Comparison of ENCODE assay signal across 27 cellular contexts in the genomic region with DNA sequence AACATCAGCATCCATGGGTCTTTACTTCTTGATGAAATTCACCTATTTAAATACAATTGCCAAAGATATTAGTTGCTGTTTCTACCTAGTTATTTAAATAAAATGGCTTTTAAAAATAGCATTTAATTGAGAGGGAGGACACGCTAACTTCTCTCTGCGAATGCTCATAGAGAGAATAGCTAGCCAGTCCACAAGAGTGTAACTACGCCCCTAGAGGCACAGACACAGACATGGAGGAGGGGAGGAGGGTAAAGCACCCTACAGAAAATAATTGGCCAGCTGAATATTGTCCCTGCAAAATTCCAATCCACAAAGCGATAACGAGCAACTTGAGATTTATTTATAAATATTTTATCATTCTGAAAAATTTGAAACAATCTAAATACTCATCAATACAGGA.
DNase-seq lines count a peak whose midpoint lies in the region; ATAC-seq, FAIRE-seq and TF ChIP-seq lines count a peak whose summit lies in the region.
"Had no signal": no experiment of that assay in that cellular context is flagged by ENCODE, and none has a peak within 500 bp of the region (broad histone marks: within the 10 kb centered on the region; RNA-seq: fewer than 3 reads in every experiment).

No MANE protein-coding gene starts in this region.

- H3K4me2 ChIP-seq in HepG2 (ENCODE audit: low read depth, low read length): no peak overlapping the region
- no peak overlapping the region for H3K4me2 ChIP-seq in Loucy (ENCODE audit: low read depth, low read length, poor library complexity, severe bottlenecking)
- no peak overlapping the region for H3K4me2 ChIP-seq in GM12878 (ENCODE audit: control insufficient read depth, insufficient read depth)
- no peak overlapping the region for H3K4me2 ChIP-seq in mammary epithelial cell (ENCODE audit: insufficient read depth, low read depth, low read length)
- H3K4me2 ChIP-seq: A549 had no signal

- intact Hi-C loops in HepG2 (cut with micrococcal nuclease; ENCODE audit: unreplicated experiment): no loop called here
- intact Hi-C loops in right lobe of liver (cut with DNase I): no loop called here
- intact Hi-C loops in GM12878 (cut with micrococcal nuclease; ENCODE audit: unreplicated experiment): no loop called here
- intact Hi-C loops in mammary epithelial cell (cut with micrococcal nuclease): no loop called here

- TF ChIP-seq EP300 in HepG2 (IDR thresholded peaks at IDR 0.05; ENCODE audit: low read depth in 2 of 2, low read length in 2 of 2) (no peak), HepG2 (CRISPR knock-in tag; IDR thresholded peaks at IDR 0.05; ENCODE audit: borderline replicate concordance) (no peak), GM12878 (IDR thresholded peaks at IDR 0.05; ENCODE audit: borderline replicate concordance in 1 of 2, control insufficient read depth in 1 of 2, low read depth in 2 of 2, low read length in 2 of 2) (no peak)

- CTCF ChIA-PET in HepG2 (lab: Yijun Ruan, JAX; ENCODE audit: low intra/inter-chr PET ratio, low total read pairs) (no interaction called here), GM12878 (lab: Yijun Ruan, JAX) (interaction anchor here (2.8 kb wide), 1 partner anchor 16 kb away, joined by 15 read pairs; no protein-coding TSS in a partner anchor), mammary epithelial cell (lab: Charles Lee; ENCODE audit: low non-redundant PET) (no interaction called here)

- H3K9me3 Mint-ChIP-seq in type B pancreatic cell: peaks cover 6% of the 10 kb centered on the region
- H3K9me3 Mint-ChIP-seq in activated T-helper 17 cell treated with anti-CD3 and anti-CD28 coated beads, Interleukin-2, amount 50 U/mL, for 72 hours: no peaks in the 10 kb centered on the region
- H3K9me3 Mint-ChIP-seq: activated CD4-positive, alpha-beta memory T cell treated with anti-CD3 and anti-CD28 coated beads for 36 hours; effector memory CD8-positive, alpha-beta T cell had no signal

- peaks cover 3% of the 10 kb centered on the region for H3K27me3 Mint-ChIP-seq in type B pancreatic cell
- H3K27me3 Mint-ChIP-seq in activated T-helper 17 cell treated with anti-CD3 and anti-CD28 coated beads, Interleukin-2, amount 50 U/mL, for 72 hours: peaks cover 20% of the 10 kb centered on the region
- H3K27me3 Mint-ChIP-seq: activated CD4-positive, alpha-beta memory T cell treated with anti-CD3 and anti-CD28 coated beads for 36 hours had no signal

- no peak for TF ChIP-seq RAD21 in HepG2 (CRISPR knock-in tag; IDR thresholded peaks at IDR 0.05)
- TF ChIP-seq RAD21 in GM12878 (IDR thresholded peaks at IDR 0.05; ENCODE audit: insufficient read depth, low read depth, low read length): no peak

- H3K36me3 Mint-ChIP-seq in type B pancreatic cell: no peaks in the 10 kb centered on the region
- H3K36me3 Mint-ChIP-seq in activated T-helper 17 cell treated with anti-CD3 and anti-CD28 coated beads, Interleukin-2, amount 50 U/mL, for 72 hours (ENCODE audit: low read depth): no peaks in the 10 kb centered on the region
- H3K36me3 Mint-ChIP-seq: activated CD4-positive, alpha-beta memory T cell treated with anti-CD3 and anti-CD28 coated beads for 36 hours had no signal

- H3K4me3 ChIP-seq in HepG2 (replicated peaks in 1 of 3; ENCODE audit: insufficient read depth in 1 of 3, low read depth in 2 of 3, low read length in 3 of 3): no peak overlapping the region
- H3K4me3 ChIP-seq in right lobe of liver: no peak overlapping the region
- no peak overlapping the region for H3K4me3 ChIP-seq in Loucy (ENCODE audit: low read length, poor library complexity, severe bottlenecking)
- no peak overlapping the region for H3K4me3 ChIP-seq in GM12878
- H3K4me3 ChIP-seq in mammary epithelial cell (replicated peaks in 1 of 3; ENCODE audit: insufficient read depth in 1 of 3, low read depth in 2 of 3, low read length in 3 of 3): no peak overlapping the region
- H3K4me3 ChIP-seq: A549, colonic mucosa, esophagus squamous epithelium, gastroesophageal sphincter, mucosa of descending colon, Peyer's patch, SJCRH30 had no signal

- ATAC-seq in HepG2 (peak; percentile 94), right lobe of liver (no peak), GM12878 (peak; percentile 45; the same call in 2 of the 3 replicates), GM19455 (IDR thresholded peaks at IDR 0.05; ENCODE audit: unreplicated experiment) (no peak)
- no peak for ATAC-seq in activated T-helper 17 cell treated with anti-CD3 and anti-CD28 coated beads, Interleukin-2, amount 50 U/mL, for 72 hours (replicated peaks)
- ATAC-seq: effector memory CD8-positive, alpha-beta T cell; gastroesophageal sphincter; mucosa of descending colon had no signal

- H3F3A ChIP-seq in Loucy (ENCODE audit: low read depth): no peaks in the 10 kb centered on the region

- TF ChIP-seq CTCF in HepG2 (CRISPR knock-in tag; IDR thresholded peaks at IDR 0.05): no peak
- no peak for TF ChIP-seq CTCF in right lobe of liver (IDR thresholded peaks at IDR 0.05)
- peak; percentile 21; the same call in 1 of the 2 replicates for TF ChIP-seq CTCF in Loucy (conservative IDR thresholded peaks at IDR 0.05; ENCODE audit: low read length)
- TF ChIP-seq CTCF in GM12878 (IDR thresholded peaks at IDR 0.05 in 2 of 3, conservative IDR thresholded peaks at IDR 0.05 in 1 of 3; ENCODE audit: control insufficient read depth in 2 of 3, extremely low read depth in 1 of 3, insufficient read depth in 1 of 3, low read depth in 3 of 3, low read length in 3 of 3): peak in 2 of 3 experiments; percentile 26 to 31; a peak in 2 of 6 replicates
- TF ChIP-seq CTCF in type B pancreatic cell (conservative IDR thresholded peaks at IDR 0.05): peak; percentile 34
- TF ChIP-seq CTCF in mammary epithelial cell (conservative IDR thresholded peaks at IDR 0.05 in 1 of 2, IDR thresholded peaks at IDR 0.05 in 1 of 2; ENCODE audit: extremely low read depth in 1 of 2, insufficient read depth in 1 of 2, low read depth in 1 of 2, low read length in 2 of 2): no peak

- H3K9ac ChIP-seq in HepG2 (ENCODE audit: insufficient read depth, low read depth, low read length) (no peak overlapping the region), Loucy (ENCODE audit: low read depth, low read length, poor library complexity, severe bottlenecking) (no peak overlapping the region), GM12878 (ENCODE audit: control insufficient read depth, insufficient read depth, low read length) (no peak overlapping the region), mammary epithelial cell (ENCODE audit: insufficient read depth, low read length) (no peak overlapping the region)

- H3K27me3 ChIP-seq in HepG2 (ENCODE audit: control insufficient read depth in 1 of 2, insufficient read depth in 2 of 2, low read length in 2 of 2) (peaks cover 5 to 64% of the 10 kb centered on the region in 2 experiments; a peak in 4 of 5 replicates), right lobe of liver (no peaks in the 10 kb centered on the region), Loucy (ENCODE audit: insufficient read depth, low read length, poor library complexity, severe bottlenecking) (no peaks in the 10 kb centered on the region), GM12878 (replicated peaks in 1 of 2; ENCODE audit: control insufficient read depth in 2 of 2, insufficient read depth in 2 of 2, low read length in 1 of 2) (no peaks in the 10 kb centered on the region; a peak in 2 of 4 replicates), mammary epithelial cell (ENCODE audit: insufficient read depth, low read length) (no peaks in the 10 kb centered on the region)
- H3K27me3 ChIP-seq: colonic mucosa, Peyer's patch had no signal

- BruUV-seq in HepG2 (replicated peaks; lab: Mats Ljungman, UMichigan) (no TSS peak), GM12878 (replicated peaks; lab: Mats Ljungman, UMichigan) (no TSS peak), mammary epithelial cell (replicated peaks; lab: Mats Ljungman, UMichigan) (no TSS peak)

- RAD21 ChIA-PET in GM12878 (lab: Charles Lee; ENCODE audit: unreplicated experiment): no interaction called here

- DNase-seq in HepG2 (ENCODE audit: low spot score): no peak
- no peak for DNase-seq in right lobe of liver
- no peak for DNase-seq in GM12878 (ENCODE audit: low read depth, low spot score)
- no peak for DNase-seq in type B pancreatic cell (ENCODE audit: extremely low spot score, unreplicated experiment)
- no peak for DNase-seq in mammary epithelial cell
- DNase-seq: activated CD4-positive, alpha-beta memory T cell treated with anti-CD3 and anti-CD28 coated beads for 36 hours; activated gamma-delta T cell treated with Interleukin-2 at 50 U/mL for 16 hours; C1 segment of cervical spinal cord; colonic mucosa; effector memory CD8-positive, alpha-beta T cell; esophagus squamous epithelium; mucosa of descending colon; NCI-H1694; NCI-H774; Peyer's patch; SJCRH30 had no signal

- no peaks in the 10 kb centered on the region for H3K4me1 ChIP-seq in HepG2 (ENCODE audit: insufficient read depth, low read length)
- H3K4me1 ChIP-seq in right lobe of liver: no peaks in the 10 kb centered on the region
- H3K4me1 ChIP-seq in Loucy (ENCODE audit: insufficient read depth, low read length, poor library complexity, severe bottlenecking): no peaks in the 10 kb centered on the region
- no peaks in the 10 kb centered on the region for H3K4me1 ChIP-seq in GM12878 (ENCODE audit: control insufficient read depth, insufficient read depth, low read length)
- H3K4me1 ChIP-seq in mammary epithelial cell (ENCODE audit: insufficient read depth, low read length): no peaks in the 10 kb centered on the region
- H3K4me1 ChIP-seq: A549, colonic mucosa, esophagus squamous epithelium, gastroesophageal sphincter, Peyer's patch, SJCRH30 had no signal

- H3K36me3 ChIP-seq in HepG2 (replicated peaks in 1 of 2; ENCODE audit: control insufficient read depth in 1 of 2, insufficient read depth in 2 of 2, low read length in 2 of 2) (no peaks in the 10 kb centered on the region), right lobe of liver (no peaks in the 10 kb centered on the region), Loucy (ENCODE audit: insufficient read depth, low read length) (no peaks in the 10 kb centered on the region), GM12878 (ENCODE audit: control insufficient read depth in 2 of 2, insufficient read depth in 2 of 2, low read length in 1 of 2) (no peaks in the 10 kb centered on the region), mammary epithelial cell (ENCODE audit: insufficient read depth, low read length) (no peaks in the 10 kb centered on the region)
- H3K36me3 ChIP-seq: colonic mucosa, esophagus squamous epithelium, gastroesophageal sphincter, Peyer's patch, SJCRH30 had no signal

- H3K4me3 Mint-ChIP-seq in type B pancreatic cell: no peak overlapping the region
- H3K4me3 Mint-ChIP-seq in activated T-helper 17 cell treated with anti-CD3 and anti-CD28 coated beads, Interleukin-2, amount 50 U/mL, for 72 hours: no peak overlapping the region
- H3K4me3 Mint-ChIP-seq: activated CD4-positive, alpha-beta memory T cell treated with anti-CD3 and anti-CD28 coated beads for 36 hours; effector memory CD8-positive, alpha-beta T cell; neural crest cell had no signal

- H3K27ac Mint-ChIP-seq in type B pancreatic cell: no peak overlapping the region
- H3K27ac Mint-ChIP-seq in activated T-helper 17 cell treated with anti-CD3 and anti-CD28 coated beads, Interleukin-2, amount 50 U/mL, for 72 hours: no peak overlapping the region
- H3K27ac Mint-ChIP-seq: activated CD4-positive, alpha-beta memory T cell treated with anti-CD3 and anti-CD28 coated beads for 36 hours; effector memory CD8-positive, alpha-beta T cell; progenitor cell of endocrine pancreas had no signal

- SMC1A ChIA-PET in GM12878 (lab: Charles Lee; ENCODE audit: uncharacterized antibody, unreplicated experiment): no interaction called here

- H3K9me3 ChIP-seq in HepG2 (ENCODE audit: low read length) (peaks cover 6% of the 10 kb centered on the region; the same call in 1 of the 2 replicates), right lobe of liver (no peaks in the 10 kb centered on the region), Loucy (ENCODE audit: insufficient read depth, low read depth, low read length) (no peaks in the 10 kb centered on the region), GM12878 (replicated peaks; ENCODE audit: control insufficient read depth, insufficient read depth, low read length) (no peaks in the 10 kb centered on the region), mammary epithelial cell (replicated peaks; ENCODE audit: insufficient read depth, low read length) (no peaks in the 10 kb centered on the region)
- H3K9me3 ChIP-seq: colonic mucosa, esophagus squamous epithelium, mucosa of descending colon, Peyer's patch, SJCRH30 had no signal

- H3K27ac ChIP-seq in HepG2 (ENCODE audit: extremely low read length, insufficient read depth, low read length) (no peak overlapping the region), right lobe of liver (no peak overlapping the region), GM12878 (ENCODE audit: control insufficient read depth, insufficient read depth) (no peak overlapping the region), mammary epithelial cell (ENCODE audit: insufficient read depth, low read depth, low read length) (no peak overlapping the region)
- H3K27ac ChIP-seq: A549, colonic mucosa, esophagus squamous epithelium, gastroesophageal sphincter, Peyer's patch, SJCRH30, VCaP had no signal

- H3K79me2 ChIP-seq in HepG2 (ENCODE audit: insufficient read depth, low read length) (no peaks in the 10 kb centered on the region), Loucy (ENCODE audit: insufficient read depth, low read length) (no peaks in the 10 kb centered on the region), GM12878 (ENCODE audit: control insufficient read depth, insufficient read depth, low read length) (no peaks in the 10 kb centered on the region), mammary epithelial cell (ENCODE audit: insufficient read depth, low read length) (no peaks in the 10 kb centered on the region)

- no peaks in the 10 kb centered on the region for H3K9me2 ChIP-seq in Loucy (replicated peaks; ENCODE audit: low read depth, low read length)

- no peak overlapping the region for H2AFZ ChIP-seq in HepG2 (ENCODE audit: low read length)
- H2AFZ ChIP-seq in Loucy (ENCODE audit: low read length): no peak overlapping the region
- H2AFZ ChIP-seq in GM12878 (ENCODE audit: control insufficient read depth, low read depth, low read length): no peak overlapping the region
- H2AFZ ChIP-seq in mammary epithelial cell (ENCODE audit: low read depth, low read length): no peak overlapping the region

- H4K20me1 ChIP-seq in HepG2 (ENCODE audit: insufficient read depth, low read length): no peaks in the 10 kb centered on the region
- no peaks in the 10 kb centered on the region for H4K20me1 ChIP-seq in Loucy (ENCODE audit: insufficient read depth, low read length, poor library complexity, severe bottlenecking)
- H4K20me1 ChIP-seq in GM12878 (ENCODE audit: control insufficient read depth, insufficient read depth): no peaks in the 10 kb centered on the region
- no peaks in the 10 kb centered on the region for H4K20me1 ChIP-seq in mammary epithelial cell (ENCODE audit: insufficient read depth, low read length)

- in situ Hi-C loops in HepG2 (cut with HindIII; ENCODE audit: extremely low pct_ligation_motif_present, low pct_unique_long_range_greater_than_20kb): no loop called here
- in situ Hi-C loops in GM12878 (cut with MboI): no loop called here
- in situ Hi-C loops in mammary epithelial cell (cut with MboI; ENCODE audit: low sequenced_read_pairs in 2 of 2): no loop called here

- no peak for TF ChIP-seq POLR2A in HepG2 (IDR thresholded peaks at IDR 0.05; ENCODE audit: insufficient read depth in 1 of 2, low read depth in 2 of 2, low read length in 2 of 2)
- no peak for TF ChIP-seq POLR2A in right lobe of liver (IDR thresholded peaks at IDR 0.05)
- TF ChIP-seq POLR2A in GM12878 (IDR thresholded peaks at IDR 0.05; ENCODE audit: low read depth, low read length): no peak

- WGBS in HepG2 (ENCODE audit: low lambda C conversion rate): 14% methylated on average over 5 of the region's 5 CpGs
- 60% methylated on average over 5 of the region's 5 CpGs for WGBS in right lobe of liver (ENCODE audit: insufficient coverage, low coverage, low lambda C conversion rate, missing lambda C conversion rate)
- WGBS in GM12878 (ENCODE audit: insufficient coverage, insufficient replicate concordance, low lambda C conversion rate, missing lambda C conversion rate): 11% methylated on average over 5 of the region's 5 CpGs
- WGBS in mammary epithelial cell (ENCODE audit: low coverage, missing lambda C conversion rate): 78% methylated on average over 5 of the region's 5 CpGs

- H3K4me1 Mint-ChIP-seq in type B pancreatic cell (ENCODE audit: unreplicated experiment): no peaks in the 10 kb centered on the region
- H3K4me1 Mint-ChIP-seq in activated T-helper 17 cell treated with anti-CD3 and anti-CD28 coated beads, Interleukin-2, amount 50 U/mL, for 72 hours: no peaks in the 10 kb centered on the region
- H3K4me1 Mint-ChIP-seq: neural crest cell had no signal

- POLR2A ChIA-PET in HepG2 (lab: Yijun Ruan, JAX) (no interaction called here), GM12878 (lab: Charles Lee) (no interaction called here)

- dilution Hi-C loops in mammary epithelial cell (cut with HindIII; ENCODE audit: low sequenced_read_pairs): no loop called here

- FAIRE-seq in HepG2 (lab: Jason Lieb, UNC): peak; percentile 75
- no peak for FAIRE-seq in GM12878 (lab: Jason Lieb, UNC)
- FAIRE-seq: GM12891, H54, islet of Langerhans had no signal

Comparison
In these comparisons a context has a peak if more than half of its experiments do, and no peak if none do; other contexts are left out.
1. ATAC-seq: peak in HepG2 (single experiment) and GM12878 (single experiment); none in right lobe of liver (0 of 4), GM19455 (single experiment) and activated T-helper 17 cell treated with anti-CD3 and anti-CD28 coated beads, Interleukin-2, amount 50 U/mL, for 72 hours (single experiment).
2. CTCF ChIP-seq: peak in Loucy (single experiment), GM12878 (2 of 3) and type B pancreatic cell (single experiment); none in HepG2 (single experiment), right lobe of liver (0 of 4) and mammary epithelial cell (0 of 2).